ENCODE assay signal across 30 cellular contexts in genomic region chr14:80300351-80300750, GRCh38.
"Had no signal": no experiment of that assay in that cellular context is flagged by ENCODE, and none has a peak within 500 bp of the region (broad histone marks: within the 10 kb centered on the region; RNA-seq: fewer than 3 reads in every experiment).

No MANE protein-coding gene starts in this region.

- ATAC-seq: activated CD8-positive, alpha-beta T cell treated with anti-CD3 and anti-CD28 coated beads for 36 hours; activated naive CD4-positive, alpha-beta T cell treated with anti-CD3 and anti-CD28 coated beads, Interleukin-2, amount 50 U/mL, for 72 hours; activated T-cell treated with anti-CD3 and anti-CD28 coated beads, Interleukin-2, amount 50 U/mL, for 4 hours; activated T-cell treated with anti-CD3 and anti-CD28 coated beads, Interleukin-2, amount 50 U/mL, for 72 hours; activated T-helper 17 cell treated with anti-CD3 and anti-CD28 coated beads, Interleukin-2, amount 50 U/mL, for 72 hours; T-cell; T-helper 17 cell had no signal

- H3K27ac ChIP-seq: adrenal gland, ascending aorta, VCaP had no signal

- DNase-seq: activated B cell treated with CpG ODN at 0.5 μM for 24 hours; activated CD4-positive, alpha-beta memory T cell treated with anti-CD3 and anti-CD28 coated beads for 36 hours; activated CD4-positive, alpha-beta T cell treated with anti-CD3 and anti-CD28 coated beads for 4 hours; activated CD4-positive, alpha-beta T cell treated with anti-CD3 and anti-CD28 coated beads, Interleukin-2, amount 10 ng/mL, durations not matched to agents 24 days and 14 days; activated CD4-positive, alpha-beta T cell treated with anti-CD3 and anti-CD28 coated beads, Interleukin-2, amount 50 U/mL, for 1 hour; activated CD4-positive, alpha-beta T cell treated with anti-CD3 and anti-CD28 coated beads, Interleukin-2, amount 50 U/mL, for 4 hours; activated CD4-positive, CD25-positive, alpha-beta regulatory T cell treated with anti-CD3 and anti-CD28 coated beads, Interleukin-2, amount 50 U/mL, for 72 hours; activated CD8-positive, alpha-beta memory T cell treated with anti-CD3 and anti-CD28 coated beads, Interleukin-2, amount 50 U/mL, for 4 hours; activated CD8-positive, alpha-beta T cell treated with anti-CD3 and anti-CD28 coated beads for 36 hours; activated effector memory CD4-positive, alpha-beta T cell treated with anti-CD3 and anti-CD28 coated beads, Interleukin-2, amount 50 U/mL, for 16 hours; activated gamma-delta T cell treated with Interleukin-2 at 50 U/mL for 16 hours; activated naive CD4-positive, alpha-beta T cell; activated naive CD4-positive, alpha-beta T cell treated with anti-CD3 and anti-CD28 coated beads for 36 hours; activated naive CD4-positive, alpha-beta T cell treated with anti-CD3 and anti-CD28 coated beads, Interleukin-2, amount 50 U/mL, for 16 hours; activated naive CD8-positive, alpha-beta T cell treated with anti-CD3 and anti-CD28 coated beads for 36 hours; activated T-cell treated with anti-CD3 and anti-CD28 coated beads for 4 hours; activated T-cell treated with anti-CD3 and anti-CD28 coated beads, Interleukin-2, amount 50 U/mL, for 1 hour; activated T-cell treated with anti-CD3 and anti-CD28 coated beads, Interleukin-2, amount 50 U/mL, for 4 hours; activated T-cell treated with anti-CD3 and anti-CD28 coated beads, Interleukin-2, amount 50 U/mL, for 72 hours; adrenal gland; amygdala; anterior cingulate cortex; central memory CD4-positive, alpha-beta T cell; T-cell; T-helper 17 cell; T1000 had no signal

- H3K36me3 ChIP-seq: adrenal gland, ascending aorta had no signal

- H3K27me3 ChIP-seq: adrenal gland, ascending aorta had no signal

- H3K9me3 ChIP-seq: adrenal gland, ascending aorta had no signal

- H3K4me1 ChIP-seq: adrenal gland, ascending aorta had no signal

- H3K4me3 ChIP-seq: adrenal gland, ascending aorta had no signal
